ENCODE assay signal across 8 cellular contexts in the genomic region with DNA sequence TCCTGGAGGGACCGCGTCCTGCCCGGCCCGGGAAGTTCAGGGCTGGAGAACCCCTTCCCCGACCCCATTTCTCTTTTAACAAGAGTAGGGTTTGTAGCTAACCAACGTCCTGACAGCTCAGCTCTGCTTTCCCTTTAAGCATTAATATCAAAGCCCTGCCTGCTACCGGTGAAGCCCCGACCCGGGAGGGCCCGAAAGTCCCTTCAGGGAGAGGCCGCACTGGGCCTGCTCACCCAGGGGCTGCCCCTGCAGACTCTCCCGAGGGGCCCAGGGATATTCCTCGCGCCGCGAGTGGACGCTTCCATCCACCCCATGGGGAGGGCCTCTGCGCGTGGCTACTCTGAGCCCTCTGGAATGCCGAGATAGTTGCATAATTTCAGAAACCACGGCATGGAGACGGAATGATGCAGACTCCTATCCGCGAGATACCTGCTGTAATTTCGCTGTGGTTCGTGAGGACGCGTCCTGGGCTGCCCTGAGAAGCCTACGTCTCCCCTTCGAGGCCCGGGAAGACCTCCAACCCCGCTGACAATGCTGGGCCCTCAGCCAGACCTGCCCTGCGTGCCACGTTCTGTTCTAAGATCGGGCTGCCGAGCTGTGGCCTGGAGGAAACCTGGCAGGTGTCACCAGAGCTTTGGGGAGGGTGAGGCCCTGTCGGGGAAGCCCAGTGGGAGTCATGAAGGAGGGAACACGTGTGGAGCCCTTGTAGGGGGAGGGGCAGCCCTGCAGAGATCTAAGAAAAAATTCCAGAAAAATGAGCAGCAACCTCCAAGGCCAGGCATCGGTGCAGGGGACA. TPM values are rescaled to one million over a fixed set of nuclear protein-coding genes. Genes with fewer than 3 reads are reported as not detected.
DNase-seq lines count a peak whose midpoint lies in the region; ATAC-seq, FAIRE-seq and TF ChIP-seq lines count a peak whose summit lies in the region.

No MANE protein-coding gene starts in this region.

- peaks cover 55% of the 10 kb centered on the region for H3K36me3 Mint-ChIP-seq in brain

- H3K27me3 Mint-ChIP-seq in brain = peaks cover 11% of the 10 kb centered on the region

- peak; percentile 0 for ATAC-seq in HG02798 (IDR thresholded peaks at IDR 0.05; ENCODE audit: poor library complexity, unreplicated experiment)

- H3K79me2 ChIP-seq in keratinocyte (ENCODE audit: control insufficient read depth, insufficient read depth, low read length) = peaks cover 35% of the 10 kb centered on the region

- H3K27me3 ChIP-seq in keratinocyte (ENCODE audit: control insufficient read depth, extremely low read depth, insufficient read depth, low read length) = no peaks in the 10 kb centered on the region

- in situ Hi-C loops in GM13977 (cut with MboI; ENCODE audit: low pct_unique_long_range_greater_than_20kb, low sequenced_read_pairs, unreplicated experiment) = loop anchor here (10.0 kb wide), 1 partner anchor 115 kb away; no protein-coding TSS in a partner anchor

- H3K4me3 Mint-ChIP-seq in brain = peak overlapping the region; percentile 85 to 89 (median 86)

- peak overlapping the region; percentile 75 to 99 (median 96) for H3K27ac Mint-ChIP-seq in brain

- peaks cover 18 to 45% (median 38%) of the 10 kb centered on the region in 5 experiments for H3K9me3 Mint-ChIP-seq in brain

- peaks cover 57% of the 10 kb centered on the region for H3K4me1 Mint-ChIP-seq in brain

- H3K9ac ChIP-seq in keratinocyte (ENCODE audit: control insufficient read depth, extremely low read depth, insufficient read depth, low read length) = peak overlapping the region; percentile 76

- dilution Hi-C loops in keratinocyte (cut with MboI; ENCODE audit: extremely low pct_ligation_motif_present, low sequenced_read_pairs) = no loop called here

- POLR2A ChIA-PET in RWPE1 (lab: Yijun Ruan, JAX; ENCODE audit: low non-redundant PET) = interaction anchor here (0.9 to 1.8 kb wide), 2 partner anchors 96 to 97 kb away, joined by 3 to 7 read pairs; a partner anchor contains a TSS

- peaks cover 14% of the 10 kb centered on the region for H4K20me1 ChIP-seq in keratinocyte (ENCODE audit: control insufficient read depth, extremely low read depth, insufficient read depth, low read length)

- H3K36me3 ChIP-seq in keratinocyte (ENCODE audit: control insufficient read depth in 2 of 2, extremely low read depth in 1 of 2, insufficient read depth in 2 of 2, low read length in 2 of 2) = peaks cover 2 to 12% of the 10 kb centered on the region in 2 experiments

- peaks cover 12% of the 10 kb centered on the region for H3K9me3 ChIP-seq in keratinocyte (ENCODE audit: control insufficient read depth, low read depth, low read length)

- peak overlapping the region; percentile 76 for H2AFZ ChIP-seq in keratinocyte (ENCODE audit: control insufficient read depth, low read length)

- no peaks in the 10 kb centered on the region for H3K9me1 ChIP-seq in keratinocyte (ENCODE audit: control insufficient read depth, extremely low read depth, insufficient read depth, low read length)

- peak overlapping the region; percentile 97 for H3K27ac ChIP-seq in RWPE1
- H3K27ac ChIP-seq in keratinocyte (ENCODE audit: control insufficient read depth, insufficient read depth, low read length) = peak overlapping the region; percentile 71

- FAIRE-seq in keratinocyte (lab: Jason Lieb, UNC) = no peak

- H3K4me3 ChIP-seq in keratinocyte (ENCODE audit: control insufficient read depth in 2 of 3, extremely low read depth in 1 of 3, insufficient read depth in 2 of 3, low read depth in 1 of 3, low read length in 3 of 3) = peak overlapping the region; percentile 45 to 84 (median 63)

- peak; percentile 85 for DNase-seq in GM13977 (ENCODE audit: low spot score)
- DNase-seq in RWPE1 (ENCODE audit: low spot score) = no peak
- no peak for DNase-seq in keratinocyte (ENCODE audit: low read depth, low spot score)
- peak; percentile 54 to 59 for DNase-seq in stimulated activated CD4-positive, alpha-beta T cell treated with anti-CD3 and anti-CD28 coated beads, Interleukin-2, amount 100 ng/mL, for 24 hours
- no peak for DNase-seq in Kasumi-1 (lab: John Stamatoyannopoulos, UW)
- no peak for DNase-seq in NCI-H446 (lab: John Stamatoyannopoulos, UW)

- peaks cover 28% of the 10 kb centered on the region for H3K4me1 ChIP-seq in keratinocyte (ENCODE audit: control insufficient read depth, extremely low read depth, insufficient read depth, low read length)

- peak overlapping the region; percentile 91 for H3K4me2 ChIP-seq in keratinocyte (ENCODE audit: control insufficient read depth, extremely low read depth, insufficient read depth, low read depth, low read length)

- CTCF ChIA-PET in RWPE1 (lab: Yijun Ruan, JAX) = no interaction called here

- TF ChIP-seq CTCF in GM13977 (IDR thresholded peaks at IDR 0.05; ENCODE audit: extremely low read depth, insufficient read depth, missing control alignments) (no peak), RWPE1 (conservative IDR thresholded peaks at IDR 0.05; ENCODE audit: low read depth) (no peak), brain (conservative IDR thresholded peaks at IDR 0.05) (no peak), keratinocyte (optimal IDR thresholded peaks at IDR 0.05 in 1 of 3, IDR thresholded peaks at IDR 0.05 in 1 of 3, conservative IDR thresholded peaks at IDR 0.05 in 1 of 3; ENCODE audit: extremely low read depth in 1 of 3, insufficient read depth in 2 of 3, low read length in 3 of 3) (no peak)

RNA-seq across cellular contexts. Expression of a gene that starts 1.0 kb away (rescaled TPM):
- polyA plus RNA-seq in brain (ENCODE audit: insufficient read depth, low read depth, low replicate concordance) (208 TPM), keratinocyte (46.9 to 74.5 TPM (median 71.9 TPM) in 3 replicates)
- 40.9 TPM for polyA plus RNA-seq in keratinocyte (2011; ENCODE audit: low read depth)
- polyA plus RNA-seq in keratinocyte (2011; cell fraction: cytosol; rRNA removed) = 41.4 and 91.5 TPM in 2 replicates
- polyA plus RNA-seq in keratinocyte (2011; cell fraction: nucleus; rRNA removed) = 79.7 and 151 TPM in 2 replicates
- polyA plus RNA-seq in keratinocyte (2012; ENCODE audit: low replicate concordance) = 65.1 and 86.5 TPM in 2 replicates
- 70.2 to 117 TPM (median 93.3 TPM) in 3 replicates for polyA minus RNA-seq in keratinocyte
- polyA minus RNA-seq in keratinocyte (2011; cell fraction: cytosol; rRNA and poly(A)+ RNA removed) = 250 TPM
- polyA minus RNA-seq in keratinocyte (2011; cell fraction: nucleus; rRNA and poly(A)+ RNA removed) = 68.6 and 73.2 TPM in 2 replicates

RNA-seq across cellular contexts. Expression of a gene that starts 39.8 kb away (rescaled TPM):
- polyA plus RNA-seq in brain (ENCODE audit: insufficient read depth, low read depth, low replicate concordance) (70.7 TPM), keratinocyte (89.7 to 106 TPM (median 106 TPM) in 3 replicates)
- 73.2 TPM for polyA plus RNA-seq in keratinocyte (2011; ENCODE audit: low read depth)
- 61.8 and 93.8 TPM in 2 replicates for polyA plus RNA-seq in keratinocyte (2011; cell fraction: cytosol; rRNA removed)
- 139 and 153 TPM in 2 replicates for polyA plus RNA-seq in keratinocyte (2011; cell fraction: nucleus; rRNA removed)
- polyA plus RNA-seq in keratinocyte (2012; ENCODE audit: low replicate concordance) = 47.3 and 90.6 TPM in 2 replicates
- polyA minus RNA-seq in keratinocyte = 54.2 to 174 TPM (median 60.2 TPM) in 3 replicates
- polyA minus RNA-seq in keratinocyte (2011; cell fraction: cytosol; rRNA and poly(A)+ RNA removed) = 148 TPM
- polyA minus RNA-seq in keratinocyte (2011; cell fraction: nucleus; rRNA and poly(A)+ RNA removed) = 90.4 and 91.3 TPM in 2 replicates

Comparison
In these comparisons a context has a peak if more than half of its experiments do, and no peak if none do; other contexts are left out.
1. DNase-seq: peak in GM13977 (single experiment) and stimulated activated CD4-positive, alpha-beta T cell treated with anti-CD3 and anti-CD28 coated beads, Interleukin-2, amount 100 ng/mL, for 24 hours (2 of 2); none in RWPE1 (single experiment), keratinocyte (single experiment), Kasumi-1 (0 of 2) and NCI-H446 (0 of 2).